1 cellular context compared by ENCODE assay signal in the genomic region with DNA sequence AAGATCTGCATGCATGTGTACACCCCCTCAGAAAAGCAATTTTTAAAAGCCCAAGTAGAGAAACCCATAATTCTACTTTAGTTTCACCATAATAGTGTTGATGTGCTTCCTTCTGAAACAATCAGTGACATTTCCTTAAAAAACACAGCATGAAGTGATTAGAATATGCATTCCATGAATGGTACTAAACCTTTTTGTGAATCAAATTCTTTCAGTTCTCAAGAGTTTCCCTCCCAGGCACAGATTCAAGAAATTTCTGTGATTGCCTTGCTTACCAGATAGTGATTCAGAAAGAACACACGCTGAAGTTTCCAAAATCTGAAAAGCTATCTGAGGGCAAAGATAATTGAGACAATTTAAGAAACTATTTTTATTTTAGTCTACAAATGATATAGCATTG.
TF ChIP-seq lines count a peak whose summit lies in the region.

No MANE protein-coding gene starts in this region.

TF ChIP-seq in H1, 55 proteins besides CTCF, POLR2A, EP300 and RAD21:
- TF ChIP-seq ZNF274 (IDR thresholded peaks at IDR 0.05; ENCODE audit: borderline replicate concordance, extremely low read depth, low read length) (no peak), JUND (IDR thresholded peaks at IDR 0.05; ENCODE audit: low read length) (no peak), JUN (IDR thresholded peaks at IDR 0.05; ENCODE audit: low read depth, low read length) (no peak), HDAC2 (IDR thresholded peaks at IDR 0.05; ENCODE audit: borderline replicate concordance in 1 of 2, low read depth in 2 of 2, low read length in 2 of 2) (0 out of 4 replicates have a peak, but pooled peaks of 1 of the 2 experiments have one; percentile 38), TEAD4 (IDR thresholded peaks at IDR 0.05; ENCODE audit: low read depth, low read length) (peak; percentile 65; the same call in 1 of the 2 replicates), CHD1 (IDR thresholded peaks at IDR 0.05; ENCODE audit: low read depth, low read length) (no peak), PHF8 (conservative IDR thresholded peaks at IDR 0.05; ENCODE audit: low read depth, low read length) (no peak), NANOG (IDR thresholded peaks at IDR 0.05; ENCODE audit: insufficient read depth, low read depth, low read length, poor library complexity, severe bottlenecking) (no peak), SP1 (IDR thresholded peaks at IDR 0.05; ENCODE audit: low read depth, low read length) (0 out of 2 replicates have a peak, but pooled peaks have one; percentile 11)
- TF ChIP-seq, protein P1, sequence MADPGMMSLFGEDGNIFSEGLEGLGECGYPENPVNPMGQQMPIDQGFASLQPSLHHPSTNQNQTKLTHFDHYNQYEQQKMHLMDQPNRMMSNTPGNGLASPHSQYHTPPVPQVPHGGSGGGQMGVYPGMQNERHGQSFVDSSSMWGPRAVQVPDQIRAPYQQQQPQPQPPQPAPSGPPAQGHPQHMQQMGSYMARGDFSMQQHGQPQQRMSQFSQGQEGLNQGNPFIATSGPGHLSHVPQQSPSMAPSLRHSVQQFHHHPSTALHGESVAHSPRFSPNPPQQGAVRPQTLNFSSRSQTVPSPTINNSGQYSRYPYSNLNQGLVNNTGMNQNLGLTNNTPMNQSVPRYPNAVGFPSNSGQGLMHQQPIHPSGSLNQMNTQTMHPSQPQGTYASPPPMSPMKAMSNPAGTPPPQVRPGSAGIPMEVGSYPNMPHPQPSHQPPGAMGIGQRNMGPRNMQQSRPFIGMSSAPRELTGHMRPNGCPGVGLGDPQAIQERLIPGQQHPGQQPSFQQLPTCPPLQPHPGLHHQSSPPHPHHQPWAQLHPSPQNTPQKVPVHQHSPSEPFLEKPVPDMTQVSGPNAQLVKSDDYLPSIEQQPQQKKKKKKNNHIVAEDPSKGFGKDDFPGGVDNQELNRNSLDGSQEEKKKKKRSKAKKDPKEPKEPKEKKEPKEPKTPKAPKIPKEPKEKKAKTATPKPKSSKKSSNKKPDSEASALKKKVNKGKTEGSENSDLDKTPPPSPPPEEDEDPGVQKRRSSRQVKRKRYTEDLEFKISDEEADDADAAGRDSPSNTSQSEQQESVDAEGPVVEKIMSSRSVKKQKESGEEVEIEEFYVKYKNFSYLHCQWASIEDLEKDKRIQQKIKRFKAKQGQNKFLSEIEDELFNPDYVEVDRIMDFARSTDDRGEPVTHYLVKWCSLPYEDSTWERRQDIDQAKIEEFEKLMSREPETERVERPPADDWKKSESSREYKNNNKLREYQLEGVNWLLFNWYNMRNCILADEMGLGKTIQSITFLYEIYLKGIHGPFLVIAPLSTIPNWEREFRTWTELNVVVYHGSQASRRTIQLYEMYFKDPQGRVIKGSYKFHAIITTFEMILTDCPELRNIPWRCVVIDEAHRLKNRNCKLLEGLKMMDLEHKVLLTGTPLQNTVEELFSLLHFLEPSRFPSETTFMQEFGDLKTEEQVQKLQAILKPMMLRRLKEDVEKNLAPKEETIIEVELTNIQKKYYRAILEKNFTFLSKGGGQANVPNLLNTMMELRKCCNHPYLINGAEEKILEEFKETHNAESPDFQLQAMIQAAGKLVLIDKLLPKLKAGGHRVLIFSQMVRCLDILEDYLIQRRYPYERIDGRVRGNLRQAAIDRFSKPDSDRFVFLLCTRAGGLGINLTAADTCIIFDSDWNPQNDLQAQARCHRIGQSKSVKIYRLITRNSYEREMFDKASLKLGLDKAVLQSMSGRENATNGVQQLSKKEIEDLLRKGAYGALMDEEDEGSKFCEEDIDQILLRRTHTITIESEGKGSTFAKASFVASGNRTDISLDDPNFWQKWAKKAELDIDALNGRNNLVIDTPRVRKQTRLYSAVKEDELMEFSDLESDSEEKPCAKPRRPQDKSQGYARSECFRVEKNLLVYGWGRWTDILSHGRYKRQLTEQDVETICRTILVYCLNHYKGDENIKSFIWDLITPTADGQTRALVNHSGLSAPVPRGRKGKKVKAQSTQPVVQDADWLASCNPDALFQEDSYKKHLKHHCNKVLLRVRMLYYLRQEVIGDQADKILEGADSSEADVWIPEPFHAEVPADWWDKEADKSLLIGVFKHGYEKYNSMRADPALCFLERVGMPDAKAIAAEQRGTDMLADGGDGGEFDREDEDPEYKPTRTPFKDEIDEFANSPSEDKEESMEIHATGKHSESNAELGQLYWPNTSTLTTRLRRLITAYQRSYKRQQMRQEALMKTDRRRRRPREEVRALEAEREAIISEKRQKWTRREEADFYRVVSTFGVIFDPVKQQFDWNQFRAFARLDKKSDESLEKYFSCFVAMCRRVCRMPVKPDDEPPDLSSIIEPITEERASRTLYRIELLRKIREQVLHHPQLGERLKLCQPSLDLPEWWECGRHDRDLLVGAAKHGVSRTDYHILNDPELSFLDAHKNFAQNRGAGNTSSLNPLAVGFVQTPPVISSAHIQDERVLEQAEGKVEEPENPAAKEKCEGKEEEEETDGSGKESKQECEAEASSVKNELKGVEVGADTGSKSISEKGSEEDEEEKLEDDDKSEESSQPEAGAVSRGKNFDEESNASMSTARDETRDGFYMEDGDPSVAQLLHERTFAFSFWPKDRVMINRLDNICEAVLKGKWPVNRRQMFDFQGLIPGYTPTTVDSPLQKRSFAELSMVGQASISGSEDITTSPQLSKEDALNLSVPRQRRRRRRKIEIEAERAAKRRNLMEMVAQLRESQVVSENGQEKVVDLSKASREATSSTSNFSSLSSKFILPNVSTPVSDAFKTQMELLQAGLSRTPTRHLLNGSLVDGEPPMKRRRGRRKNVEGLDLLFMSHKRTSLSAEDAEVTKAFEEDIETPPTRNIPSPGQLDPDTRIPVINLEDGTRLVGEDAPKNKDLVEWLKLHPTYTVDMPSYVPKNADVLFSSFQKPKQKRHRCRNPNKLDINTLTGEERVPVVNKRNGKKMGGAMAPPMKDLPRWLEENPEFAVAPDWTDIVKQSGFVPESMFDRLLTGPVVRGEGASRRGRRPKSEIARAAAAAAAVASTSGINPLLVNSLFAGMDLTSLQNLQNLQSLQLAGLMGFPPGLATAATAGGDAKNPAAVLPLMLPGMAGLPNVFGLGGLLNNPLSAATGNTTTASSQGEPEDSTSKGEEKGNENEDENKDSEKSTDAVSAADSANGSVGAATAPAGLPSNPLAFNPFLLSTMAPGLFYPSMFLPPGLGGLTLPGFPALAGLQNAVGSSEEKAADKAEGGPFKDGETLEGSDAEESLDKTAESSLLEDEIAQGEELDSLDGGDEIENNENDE (IDR thresholded peaks at IDR 0.05; ENCODE audit: insufficient replicate concordance, low read length) = peak; percentile 69
